Comparison of ENCODE assay signal across 19 cellular contexts in the genomic region with DNA sequence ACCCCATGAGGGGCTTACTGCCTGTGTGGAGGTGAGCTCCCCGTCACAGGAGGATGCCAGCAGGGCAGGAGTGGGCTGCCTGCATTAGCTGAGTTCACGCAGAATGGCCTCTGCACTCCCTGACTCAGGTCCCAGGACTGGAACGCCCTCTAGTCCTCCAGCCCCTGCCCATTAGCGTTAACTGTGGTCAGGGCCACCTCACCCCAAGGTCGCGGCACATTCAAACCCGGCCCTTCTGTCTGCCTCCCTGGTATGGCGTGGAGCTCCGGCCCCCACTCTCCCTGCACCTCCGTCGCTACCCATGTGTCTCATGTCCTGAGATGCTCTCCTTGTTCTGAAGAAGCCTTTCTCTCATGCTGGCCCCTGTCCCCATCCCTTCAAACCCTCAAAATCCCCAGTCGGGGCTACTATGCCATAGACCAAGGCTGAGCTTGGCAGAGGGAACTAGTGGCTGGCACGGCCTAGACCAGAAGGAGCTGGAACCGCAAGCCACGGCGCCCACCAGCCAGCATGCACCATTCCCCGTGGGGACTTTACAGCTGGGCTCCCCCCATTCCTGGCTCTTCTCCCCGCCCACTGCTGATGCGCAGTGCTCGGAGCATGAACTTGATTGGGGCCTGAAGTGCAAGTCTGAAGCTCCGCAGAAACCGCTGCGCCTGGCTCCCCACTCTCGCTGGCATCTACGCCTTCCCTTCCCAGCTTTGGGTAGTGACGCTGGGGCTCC.
"Had no signal": no experiment of that assay in that cellular context is flagged by ENCODE, and none has a peak within 500 bp of the region (broad histone marks: within the 10 kb centered on the region; RNA-seq: fewer than 3 reads in every experiment).

No MANE protein-coding gene starts in this region.

- H3K36me3 ChIP-seq: right atrium auricular region, transverse colon had no signal

- H3K4me1 ChIP-seq: transverse colon had no signal

- H3K27ac ChIP-seq: body of pancreas, hepatocyte, right atrium auricular region, transverse colon had no signal

- H3K27ac Mint-ChIP-seq: activated CD4-positive, alpha-beta T cell treated with anti-CD3 and anti-CD28 coated beads for 36 hours; activated CD8-positive, alpha-beta T cell treated with anti-CD3 and anti-CD28 coated beads for 36 hours; naive thymus-derived CD8-positive, alpha-beta T cell; stimulated activated memory B cell treated with anti-CD40 and anti-IgM and Interleukin-4, amounts not matched to agents 10 μg/mL and 1 μg/mL and 100 μg/mL, for 72 hours; T-helper 2 cell treated with Interferon-gamma antibody and Interleukin-4, amounts not matched to agents 5 μg/mL and 100 μg/mL, for 36 hours had no signal

- ATAC-seq: activated CD4-positive, alpha-beta T cell treated with anti-CD3 and anti-CD28 coated beads for 36 hours; activated CD8-positive, alpha-beta T cell treated with anti-CD3 and anti-CD28 coated beads for 36 hours; body of pancreas; mucosa of descending colon; naive thymus-derived CD8-positive, alpha-beta T cell; stimulated activated memory B cell treated with anti-CD40 and anti-IgM and Interleukin-4, amounts not matched to agents 10 μg/mL and 1 μg/mL and 100 μg/mL, for 72 hours had no signal

- H3K27me3 ChIP-seq: body of pancreas, right atrium auricular region, transverse colon had no signal

- H3K4me3 ChIP-seq: body of pancreas, hepatocyte, mucosa of descending colon, right atrium auricular region, smooth muscle cell, transverse colon had no signal

- DNase-seq: activated CD4-positive, alpha-beta T cell treated with anti-CD3 and anti-CD28 coated beads for 36 hours; activated CD8-positive, alpha-beta T cell treated with anti-CD3 and anti-CD28 coated beads for 36 hours; activated naive CD4-positive, alpha-beta T cell; activated T-cell treated with anti-CD3 and anti-CD28 coated beads for 4 hours; erythroblast; kidney glomerular epithelial cell; mammary epithelial cell; substantia nigra; SW 1271; transverse colon had no signal

- H3K36me3 Mint-ChIP-seq: naive thymus-derived CD8-positive, alpha-beta T cell; stimulated activated memory B cell treated with anti-CD40 and anti-IgM and Interleukin-4, amounts not matched to agents 10 μg/mL and 1 μg/mL and 100 μg/mL, for 72 hours had no signal

- H3K4me3 Mint-ChIP-seq: activated CD4-positive, alpha-beta T cell treated with anti-CD3 and anti-CD28 coated beads for 36 hours; activated CD8-positive, alpha-beta T cell treated with anti-CD3 and anti-CD28 coated beads for 36 hours; central memory CD8-positive, alpha-beta T cell; naive thymus-derived CD8-positive, alpha-beta T cell; stimulated activated memory B cell treated with anti-CD40 and anti-IgM and Interleukin-4, amounts not matched to agents 10 μg/mL and 1 μg/mL and 100 μg/mL, for 72 hours; T-helper 2 cell treated with Interferon-gamma antibody and Interleukin-4, amounts not matched to agents 5 μg/mL and 100 μg/mL, for 36 hours had no signal

- H2AFZ ChIP-seq: hepatocyte had no signal

- H3K4me2 ChIP-seq: hepatocyte, smooth muscle cell had no signal

- H3K9me3 ChIP-seq: body of pancreas, mucosa of descending colon, right atrium auricular region, transverse colon had no signal

- H3K9me3 Mint-ChIP-seq: activated CD8-positive, alpha-beta T cell treated with anti-CD3 and anti-CD28 coated beads for 36 hours; central memory CD8-positive, alpha-beta T cell; naive thymus-derived CD8-positive, alpha-beta T cell; T-helper 2 cell treated with Interferon-gamma antibody and Interleukin-4, amounts not matched to agents 5 μg/mL and 100 μg/mL, for 36 hours had no signal

- H3K4me1 Mint-ChIP-seq: activated CD4-positive, alpha-beta T cell treated with anti-CD3 and anti-CD28 coated beads for 36 hours; central memory CD8-positive, alpha-beta T cell; stimulated activated memory B cell treated with anti-CD40 and anti-IgM and Interleukin-4, amounts not matched to agents 10 μg/mL and 1 μg/mL and 100 μg/mL, for 72 hours had no signal
